In the genomic region with DNA sequence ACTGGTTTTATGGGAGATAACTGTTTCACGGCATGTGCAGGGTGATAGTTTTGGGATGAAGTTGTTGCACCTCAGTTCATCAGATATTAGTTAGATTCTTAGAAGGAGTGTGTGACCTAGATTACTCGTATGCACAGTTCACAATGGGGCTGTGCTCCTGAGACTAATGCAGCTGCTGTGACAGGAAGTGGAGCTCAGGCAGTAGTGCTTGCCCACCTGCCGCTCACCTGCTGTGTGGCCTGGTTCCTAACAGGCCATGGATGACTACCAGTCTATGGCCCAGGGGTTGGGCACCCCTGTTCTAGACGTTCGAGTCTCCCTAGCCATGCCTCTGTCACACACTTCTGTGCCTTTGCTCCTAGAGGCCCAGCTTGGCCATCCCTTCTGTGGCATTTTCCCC, we compare ENCODE assay signal across 13 cellular contexts. TPM values are rescaled to one million over a fixed set of nuclear protein-coding genes. Genes with fewer than 3 reads are reported as not detected.
DNase-seq lines count a peak whose midpoint lies in the region; ATAC-seq and TF ChIP-seq lines count a peak whose summit lies in the region.
"Had no signal": no experiment of that assay in that cellular context is flagged by ENCODE, and none has a peak within 500 bp of the region (broad histone marks: within the 10 kb centered on the region; RNA-seq: fewer than 3 reads in every experiment).

No MANE protein-coding gene starts in this region.

- peaks cover 98% of the 10 kb centered on the region for H3K36me3 ChIP-seq in BLaER1
- peaks cover 52% of the 10 kb centered on the region for H3K36me3 ChIP-seq in SJCRH30
- H3K36me3 ChIP-seq in neuronal stem cell (replicated peaks in 1 of 2; ENCODE audit: control insufficient read depth in 2 of 2, insufficient read depth in 2 of 2, low read length in 2 of 2) = peaks cover 48 to 77% of the 10 kb centered on the region in 2 donors

- H2BK120ac ChIP-seq in H9 (ENCODE audit: low read depth, low read length, poor library complexity, severe bottlenecking) = no peak overlapping the region
- no peak overlapping the region for H2BK120ac ChIP-seq in neuronal stem cell (ENCODE audit: low read depth, low read length)

- WGBS in H9 (ENCODE audit: extremely low coverage, insufficient read length, low lambda C conversion rate) = no CpG with 5 or more reads among the region's 5 CpGs
- no CpG with 5 or more reads among the region's 5 CpGs for WGBS in neuronal stem cell (ENCODE audit: extremely low coverage in 2 of 2, insufficient read length in 2 of 2, insufficient replicate concordance in 1 of 2), 2 donors

- H2AFZ ChIP-seq in H9 (ENCODE audit: low read length) (no peak overlapping the region), neuronal stem cell (ENCODE audit: low read length) (no peak overlapping the region)

- H4K91ac ChIP-seq in H9 (ENCODE audit: insufficient read length, low read depth, low read length) (no peak overlapping the region), neuronal stem cell (ENCODE audit: low read depth, low read length, poor library complexity) (no peak overlapping the region)

- H3K27ac Mint-ChIP-seq in H9 = peak overlapping the region in 2 of 3 experiments; percentile 57 to 89; a peak in 1 of 7 replicates

- H3K4ac ChIP-seq in H9 (ENCODE audit: low read depth, low read length) = no peak overlapping the region
- no peak overlapping the region for H3K4ac ChIP-seq in neuronal stem cell (ENCODE audit: low read length)

- peaks cover 0 to 4% of the 10 kb centered on the region in 2 experiments; a peak in 1 of 4 replicates for H3K4me1 Mint-ChIP-seq in H9

- H3K9ac ChIP-seq in BLaER1 (0 out of 2 replicates have a peak overlapping the region, but pooled peaks have one; percentile 17), H9 (ENCODE audit: extremely low read depth, insufficient read length, low read length) (no peak overlapping the region), neuronal stem cell (ENCODE audit: low read depth, low read length, poor library complexity) (no peak overlapping the region)

- H3K79me2 ChIP-seq in H9 (ENCODE audit: insufficient read depth, low read length) = no peaks in the 10 kb centered on the region

- H3K79me1 ChIP-seq in H9 (ENCODE audit: insufficient read depth, low read depth, low read length, poor library complexity, severe bottlenecking) (no peaks in the 10 kb centered on the region), neuronal stem cell (ENCODE audit: low read depth, low read length) (no peaks in the 10 kb centered on the region)

- H3K27me3 ChIP-seq in BLaER1 (no peaks in the 10 kb centered on the region), H9 (ENCODE audit: insufficient read depth, low read length) (no peaks in the 10 kb centered on the region), SJCRH30 (no peaks in the 10 kb centered on the region), neuronal stem cell (ENCODE audit: control insufficient read depth in 3 of 3, insufficient read depth in 3 of 3, low read depth in 1 of 3, low read length in 3 of 3) (no peaks in the 10 kb centered on the region)

- H3K23me2 ChIP-seq in H9 (ENCODE audit: insufficient read length, low read depth, low read length, poor library complexity, severe bottlenecking) = no peaks in the 10 kb centered on the region

- H3K9me3 Mint-ChIP-seq in H9 = no peaks in the 10 kb centered on the region

- no peak overlapping the region for H2BK20ac ChIP-seq in H9 (ENCODE audit: low read depth, low read length, poor library complexity, severe bottlenecking)

- H3K4me3 ChIP-seq in BLaER1 = no peak overlapping the region
- H3K4me3 ChIP-seq in SJCRH30 = no peak overlapping the region
- no peak overlapping the region for H3K4me3 ChIP-seq in neuronal stem cell (ENCODE audit: low read length in 2 of 2)

- H4K20me1 ChIP-seq in BLaER1 (peaks cover 39% of the 10 kb centered on the region), H9 (ENCODE audit: control insufficient read depth, insufficient read depth, insufficient read length) (peaks cover 4% of the 10 kb centered on the region)

- no peaks in the 10 kb centered on the region; the same call in 1 of the 2 replicates for H3K27me3 Mint-ChIP-seq in H9 (ENCODE audit: low read depth)

- no peak overlapping the region for H4K5ac ChIP-seq in H9 (ENCODE audit: insufficient read length, low read depth, low read length)

- TF ChIP-seq CTCF in H9 (conservative IDR thresholded peaks at IDR 0.05) = no peak

- H3K4me3 Mint-ChIP-seq in H9 = no peak overlapping the region

- H2BK5ac ChIP-seq in H9 (ENCODE audit: insufficient read length, low read length) = no peak overlapping the region
- no peak overlapping the region for H2BK5ac ChIP-seq in neuronal stem cell (ENCODE audit: low read length)

- H3K23ac ChIP-seq in H9 (ENCODE audit: insufficient read length, low read depth, low read length) = no peak overlapping the region
- H3K23ac ChIP-seq in neuronal stem cell (ENCODE audit: low read depth, low read length, poor library complexity) = no peak overlapping the region

- H3T11ph ChIP-seq in H9 (ENCODE audit: low read length) = no peak overlapping the region

- H2BK12ac ChIP-seq in H9 (ENCODE audit: insufficient read length, low read depth, low read length) (no peak overlapping the region), neuronal stem cell (ENCODE audit: low read length) (no peak overlapping the region)

- H4K8ac ChIP-seq in H9 (replicated peaks; ENCODE audit: insufficient read length, low read depth, low read length) (no peak overlapping the region), neuronal stem cell (ENCODE audit: low read depth, low read length) (no peak overlapping the region)

- peaks cover 16 to 50% (median 26%) of the 10 kb centered on the region in 3 experiments; a peak in 6 of 7 replicates for H3K36me3 Mint-ChIP-seq in H9 (ENCODE audit: insufficient read depth in 1 of 3, low read depth in 3 of 3)

- no peak overlapping the region for H2BK15ac ChIP-seq in H9 (ENCODE audit: low read depth, low read length)
- no peak overlapping the region for H2BK15ac ChIP-seq in neuronal stem cell (ENCODE audit: low read length)

- no peaks in the 10 kb centered on the region for H3K9me3 ChIP-seq in BLaER1
- H3K9me3 ChIP-seq in H9 (ENCODE audit: control insufficient read depth, low read depth, low read length) = no peaks in the 10 kb centered on the region
- no peaks in the 10 kb centered on the region for H3K9me3 ChIP-seq in SJCRH30 (replicated peaks)
- no peaks in the 10 kb centered on the region for H3K9me3 ChIP-seq in neuronal stem cell (replicated peaks in 1 of 2; ENCODE audit: control insufficient read depth in 2 of 2, insufficient read depth in 1 of 2, low read depth in 1 of 2, low read length in 2 of 2)

- H3K14ac ChIP-seq in H9 (ENCODE audit: insufficient read depth, low read length) (no peak overlapping the region), neuronal stem cell (ENCODE audit: low read length) (no peak overlapping the region)

- H3K4me2 ChIP-seq in BLaER1 = no peak overlapping the region
- no peak overlapping the region for H3K4me2 ChIP-seq in H9 (ENCODE audit: insufficient read depth, insufficient read length, low read length)
- H3K4me2 ChIP-seq in neuronal stem cell (ENCODE audit: insufficient read depth, low read length, poor library complexity, severe bottlenecking) = no peak overlapping the region

- ATAC-seq in HG02759 (IDR thresholded peaks at IDR 0.05; ENCODE audit: unreplicated experiment) = no peak

- no peak overlapping the region for H3K27ac ChIP-seq in BLaER1
- H3K27ac ChIP-seq in H9 (ENCODE audit: insufficient read length, low read depth, low read length) = no peak overlapping the region
- peak overlapping the region; percentile 53 for H3K27ac ChIP-seq in SJCRH30
- no peak overlapping the region for H3K27ac ChIP-seq in neuronal stem cell (replicated peaks; ENCODE audit: low read length)

- H3K4me1 ChIP-seq in BLaER1 (peaks cover 17% of the 10 kb centered on the region), H9 (ENCODE audit: insufficient read depth, low read length) (no peaks in the 10 kb centered on the region), SJCRH30 (peaks cover 20% of the 10 kb centered on the region), neuronal stem cell (ENCODE audit: control insufficient read depth in 2 of 2, insufficient read depth in 1 of 2, low read depth in 1 of 2, low read length in 2 of 2) (no peaks in the 10 kb centered on the region)

- H2AK5ac ChIP-seq in H9 (ENCODE audit: insufficient read length, low read length) (no peak overlapping the region), neuronal stem cell (ENCODE audit: low read depth, low read length) (no peak overlapping the region)

- H3K56ac ChIP-seq in H9 (ENCODE audit: insufficient read length, low read depth, low read length) = no peak overlapping the region

- no peak for DNase-seq in H9
- DNase-seq in SJCRH30 = peak; percentile 61 to 67
- DNase-seq in neuronal stem cell (ENCODE audit: low spot score) = no peak
- DNase-seq in stimulated activated CD4-positive, alpha-beta T cell treated with anti-CD3 and anti-CD28 coated beads, Interleukin-4, amount 100 ng/mL, for 1 hour = no peak
- DNase-seq: activated T-cell treated with anti-CD3 and anti-CD28 coated beads for 4 hours; AML-193; cortex of kidney; NCI-H1930; stimulated activated CD4-positive, alpha-beta T cell treated with anti-CD3 and anti-CD28 coated beads, Interleukin-15, amount 100 ng/mL, for 24 hours had no signal

- H3K18ac ChIP-seq in H9 (ENCODE audit: insufficient read length, low read depth, low read length) (no peak overlapping the region), neuronal stem cell (ENCODE audit: low read length) (no peak overlapping the region)

RNA-seq across cellular contexts. Expression of gene PCIF1, which starts 17.0 kb away (rescaled TPM):
- 26.6 and 26.8 TPM in 2 replicates for total RNA-seq in H9 (2021)
- total RNA-seq in SJCRH30 (2014; rRNA removed; shearing (Covaris generic)) = 20.6 and 21.7 TPM in 2 replicates
- 39.1 TPM for polyA plus RNA-seq in neuronal stem cell (2013, experiment 1 of 2)
- 39.1 TPM for polyA plus RNA-seq in neuronal stem cell (2013, experiment 2 of 2)

RNA-seq across cellular contexts. Expression of gene ZNF335, which starts 20.5 kb away (rescaled TPM):
- total RNA-seq in H9 (2021) = 19.7 and 21.1 TPM in 2 replicates
- total RNA-seq in SJCRH30 (2014; rRNA removed; shearing (Covaris generic)) = 12.5 and 14.2 TPM in 2 replicates
- polyA plus RNA-seq in neuronal stem cell (2013, experiment 1 of 2) = 7.3 TPM
- 7.1 TPM for polyA plus RNA-seq in neuronal stem cell (2013, experiment 2 of 2)

RNA-seq across cellular contexts. Expression of gene PLTP, which starts 39.5 kb away (rescaled TPM):
- total RNA-seq in H9 (2021) = 61.4 and 62.5 TPM in 2 replicates
- 14.5 and 15.6 TPM in 2 replicates for total RNA-seq in SJCRH30 (2014; rRNA removed; shearing (Covaris generic))
- polyA plus RNA-seq in neuronal stem cell (2013, experiment 1 of 2) = 35.9 TPM
- 35.5 TPM for polyA plus RNA-seq in neuronal stem cell (2013, experiment 2 of 2)

RNA-seq across cellular contexts. Expression of gene MMP9, which starts 57.2 kb away (rescaled TPM):
- 2.0 and 2.7 TPM in 2 replicates for total RNA-seq in H9 (2021)
- total RNA-seq in SJCRH30 (2014; rRNA removed; shearing (Covaris generic)) = 0.06 TPM in 1 of 2 replicates, not detected in the other
- polyA plus RNA-seq in neuronal stem cell (2013, experiment 1 of 2) = 0.18 TPM
- polyA plus RNA-seq in neuronal stem cell (2013, experiment 2 of 2) = 0.18 TPM
- total RNA-seq: fibroblast of lung, G401 had no signal
- polyA plus RNA-seq: fibroblast of lung had no signal

Comparison
In these comparisons a context has a peak if more than half of its experiments do, and no peak if none do; other contexts are left out.
1. DNase-seq: peak in SJCRH30 (2 of 2); none in H9 (single experiment), neuronal stem cell (single experiment) and stimulated activated CD4-positive, alpha-beta T cell treated with anti-CD3 and anti-CD28 coated beads, Interleukin-4, amount 100 ng/mL, for 1 hour (single experiment).